ENCODE assay signal across 9 cellular contexts in the genomic region with DNA sequence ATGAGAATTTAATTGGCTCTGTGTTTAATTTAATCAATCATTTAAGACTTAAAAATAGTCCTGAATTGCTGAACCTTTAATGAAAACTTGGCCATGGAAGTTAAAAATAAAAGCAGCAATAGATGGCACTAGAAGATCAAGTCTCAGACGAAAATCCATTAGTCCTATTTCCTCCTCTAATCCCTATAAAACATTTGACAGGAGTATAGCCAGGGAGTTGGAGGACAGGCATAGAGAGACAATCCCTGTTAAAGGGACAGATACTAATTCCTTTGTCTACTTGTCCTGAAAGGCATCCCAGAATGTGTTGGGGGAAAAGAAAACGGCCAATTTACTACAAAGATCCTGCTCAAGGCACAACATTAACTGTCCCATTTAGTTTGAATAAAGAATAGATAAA.
DNase-seq lines count a peak whose midpoint lies in the region.
"Had no signal": no experiment of that assay in that cellular context is flagged by ENCODE, and none has a peak within 500 bp of the region (broad histone marks: within the 10 kb centered on the region; RNA-seq: fewer than 3 reads in every experiment).

No MANE protein-coding gene starts in this region.

- DNase-seq in DMS153 (lab: John Stamatoyannopoulos, UW) (peak; percentile 54), NCI-H2081 treated with DMSO at 0.1 percent for 48 hours (lab: John Stamatoyannopoulos, UW) (peak; percentile 6), astrocyte of the hippocampus (ENCODE audit: low read depth, low spot score) (peak; percentile 45), medulla oblongata (ENCODE audit: extremely low spot score) (peak; percentile 73), occipital lobe (lab: John Stamatoyannopoulos, UW) (no peak), posterior cingulate gyrus (no peak)
- DNase-seq in stimulated activated CD4-positive, alpha-beta T cell treated with anti-CD3 and anti-CD28 coated beads, Interleukin-12 subunit alpha, Interleukin-12 subunit beta, amount 100 ng/mL, for 4 hours = no peak
- no peak for DNase-seq in stimulated activated CD4-positive, alpha-beta T cell treated with anti-CD3 and anti-CD28 coated beads, Interleukin-4, amount 100 ng/mL, for 1 hour
- DNase-seq: GDM1 had no signal

- intact Hi-C loops in posterior cingulate gyrus (cut with DNase I) = loop anchor here (5.0 to 10.0 kb wide), 2 partner anchors 861 to 1479 kb away; a partner anchor contains a TSS

Comparison
In these comparisons a context has a peak if more than half of its experiments do, and no peak if none do; other contexts are left out.
1. DNase-seq: peak in DMS153 (single experiment), NCI-H2081 treated with DMSO at 0.1 percent for 48 hours (single experiment), astrocyte of the hippocampus (single experiment) and medulla oblongata (single experiment); none in stimulated activated CD4-positive, alpha-beta T cell treated with anti-CD3 and anti-CD28 coated beads, Interleukin-12 subunit alpha, Interleukin-12 subunit beta, amount 100 ng/mL, for 4 hours (single experiment), stimulated activated CD4-positive, alpha-beta T cell treated with anti-CD3 and anti-CD28 coated beads, Interleukin-4, amount 100 ng/mL, for 1 hour (single experiment), occipital lobe (single experiment) and posterior cingulate gyrus (0 of 10).